Comparison of ENCODE assay signal across 1 cellular context in the genomic region with DNA sequence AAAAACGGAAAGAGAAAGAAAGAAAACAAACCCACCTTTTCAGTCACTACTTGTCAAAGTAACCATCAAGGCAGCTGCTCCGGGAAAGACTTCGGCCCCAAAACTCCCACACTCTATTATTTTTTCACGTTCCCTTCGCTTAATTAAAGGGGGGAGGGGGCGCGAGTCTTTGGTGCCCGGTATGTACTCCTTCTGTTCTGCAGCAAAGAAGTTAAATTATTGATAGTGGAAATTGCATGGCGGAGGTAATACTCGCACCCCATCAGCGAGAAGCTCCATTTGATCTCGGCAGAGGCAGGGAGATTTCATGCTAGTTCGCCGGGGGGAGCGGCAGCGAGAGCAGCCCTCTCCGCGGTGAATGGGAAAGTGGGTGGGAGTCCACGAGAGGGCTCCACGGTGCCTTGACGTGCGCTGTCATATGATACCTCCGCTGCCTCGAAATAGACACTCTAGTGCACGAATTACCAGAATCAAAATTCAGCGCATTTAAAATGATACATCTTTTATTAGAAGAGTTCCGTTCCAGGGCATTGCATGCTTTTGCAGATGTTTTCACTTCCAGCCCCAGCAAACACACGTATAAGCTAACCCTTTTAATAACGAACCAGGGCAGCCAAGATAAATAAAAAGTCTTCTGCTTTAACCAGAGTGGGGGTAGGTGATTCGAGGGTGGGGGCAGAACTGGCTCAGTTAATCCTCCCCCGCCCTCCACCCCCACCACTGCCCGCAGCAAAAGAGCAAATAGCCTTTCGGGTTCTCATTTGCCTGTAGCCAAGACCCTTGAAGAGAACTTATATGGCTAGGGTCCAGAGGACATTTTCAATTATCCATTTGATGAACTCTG.
TF ChIP-seq lines count a peak whose summit lies in the region.

No MANE protein-coding gene starts in this region.

TF ChIP-seq in GM23338, 12 proteins besides CTCF, POLR2A, EP300 and RAD21 (continued from another document):
- TF ChIP-seq, protein P1, sequence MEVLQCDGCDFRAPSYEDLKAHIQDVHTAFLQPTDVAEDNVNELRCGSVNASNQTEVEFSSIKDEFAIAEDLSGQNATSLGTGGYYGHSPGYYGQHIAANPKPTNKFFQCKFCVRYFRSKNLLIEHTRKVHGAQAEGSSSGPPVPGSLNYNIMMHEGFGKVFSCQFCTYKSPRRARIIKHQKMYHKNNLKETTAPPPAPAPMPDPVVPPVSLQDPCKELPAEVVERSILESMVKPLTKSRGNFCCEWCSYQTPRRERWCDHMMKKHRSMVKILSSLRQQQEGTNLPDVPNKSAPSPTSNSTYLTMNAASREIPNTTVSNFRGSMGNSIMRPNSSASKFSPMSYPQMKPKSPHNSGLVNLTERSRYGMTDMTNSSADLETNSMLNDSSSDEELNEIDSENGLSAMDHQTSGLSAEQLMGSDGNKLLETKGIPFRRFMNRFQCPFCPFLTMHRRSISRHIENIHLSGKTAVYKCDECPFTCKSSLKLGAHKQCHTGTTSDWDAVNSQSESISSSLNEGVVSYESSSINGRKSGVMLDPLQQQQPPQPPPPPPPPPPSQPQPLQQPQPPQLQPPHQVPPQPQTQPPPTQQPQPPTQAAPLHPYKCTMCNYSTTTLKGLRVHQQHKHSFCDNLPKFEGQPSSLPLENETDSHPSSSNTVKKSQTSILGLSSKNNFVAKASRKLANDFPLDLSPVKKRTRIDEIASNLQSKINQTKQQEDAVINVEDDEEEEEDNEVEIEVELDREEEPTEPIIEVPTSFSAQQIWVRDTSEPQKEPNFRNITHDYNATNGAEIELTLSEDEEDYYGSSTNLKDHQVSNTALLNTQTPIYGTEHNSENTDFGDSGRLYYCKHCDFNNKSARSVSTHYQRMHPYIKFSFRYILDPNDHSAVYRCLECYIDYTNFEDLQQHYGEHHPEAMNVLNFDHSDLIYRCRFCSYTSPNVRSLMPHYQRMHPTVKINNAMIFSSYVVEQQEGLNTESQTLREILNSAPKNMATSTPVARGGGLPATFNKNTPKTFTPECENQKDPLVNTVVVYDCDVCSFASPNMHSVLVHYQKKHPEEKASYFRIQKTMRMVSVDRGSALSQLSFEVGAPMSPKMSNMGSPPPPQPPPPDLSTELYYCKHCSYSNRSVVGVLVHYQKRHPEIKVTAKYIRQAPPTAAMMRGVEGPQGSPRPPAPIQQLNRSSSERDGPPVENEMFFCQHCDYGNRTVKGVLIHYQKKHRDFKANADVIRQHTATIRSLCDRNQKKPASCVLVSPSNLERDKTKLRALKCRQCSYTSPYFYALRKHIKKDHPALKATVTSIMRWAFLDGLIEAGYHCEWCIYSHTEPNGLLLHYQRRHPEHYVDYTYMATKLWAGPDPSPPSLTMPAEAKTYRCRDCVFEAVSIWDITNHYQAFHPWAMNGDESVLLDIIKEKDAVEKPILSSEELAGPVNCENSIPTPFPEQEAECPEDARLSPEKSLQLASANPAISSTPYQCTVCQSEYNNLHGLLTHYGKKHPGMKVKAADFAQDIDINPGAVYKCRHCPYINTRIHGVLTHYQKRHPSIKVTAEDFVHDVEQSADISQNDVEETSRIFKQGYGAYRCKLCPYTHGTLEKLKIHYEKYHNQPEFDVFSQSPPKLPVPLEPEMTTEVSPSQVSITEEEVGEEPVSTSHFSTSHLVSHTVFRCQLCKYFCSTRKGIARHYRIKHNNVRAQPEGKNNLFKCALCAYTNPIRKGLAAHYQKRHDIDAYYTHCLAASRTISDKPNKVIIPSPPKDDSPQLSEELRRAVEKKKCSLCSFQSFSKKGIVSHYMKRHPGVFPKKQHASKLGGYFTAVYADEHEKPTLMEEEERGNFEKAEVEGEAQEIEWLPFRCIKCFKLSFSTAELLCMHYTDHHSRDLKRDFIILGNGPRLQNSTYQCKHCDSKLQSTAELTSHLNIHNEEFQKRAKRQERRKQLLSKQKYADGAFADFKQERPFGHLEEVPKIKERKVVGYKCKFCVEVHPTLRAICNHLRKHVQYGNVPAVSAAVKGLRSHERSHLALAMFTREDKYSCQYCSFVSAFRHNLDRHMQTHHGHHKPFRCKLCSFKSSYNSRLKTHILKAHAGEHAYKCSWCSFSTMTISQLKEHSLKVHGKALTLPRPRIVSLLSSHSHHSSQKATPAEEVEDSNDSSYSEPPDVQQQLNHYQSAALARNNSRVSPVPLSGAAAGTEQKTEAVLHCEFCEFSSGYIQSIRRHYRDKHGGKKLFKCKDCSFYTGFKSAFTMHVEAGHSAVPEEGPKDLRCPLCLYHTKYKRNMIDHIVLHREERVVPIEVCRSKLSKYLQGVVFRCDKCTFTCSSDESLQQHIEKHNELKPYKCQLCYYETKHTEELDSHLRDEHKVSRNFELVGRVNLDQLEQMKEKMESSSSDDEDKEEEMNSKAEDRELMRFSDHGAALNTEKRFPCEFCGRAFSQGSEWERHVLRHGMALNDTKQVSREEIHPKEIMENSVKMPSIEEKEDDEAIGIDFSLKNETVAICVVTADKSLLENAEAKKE (CRISPR knock-in tag; IDR thresholded peaks at IDR 0.05), result no peak
- TF ChIP-seq, protein P2, sequence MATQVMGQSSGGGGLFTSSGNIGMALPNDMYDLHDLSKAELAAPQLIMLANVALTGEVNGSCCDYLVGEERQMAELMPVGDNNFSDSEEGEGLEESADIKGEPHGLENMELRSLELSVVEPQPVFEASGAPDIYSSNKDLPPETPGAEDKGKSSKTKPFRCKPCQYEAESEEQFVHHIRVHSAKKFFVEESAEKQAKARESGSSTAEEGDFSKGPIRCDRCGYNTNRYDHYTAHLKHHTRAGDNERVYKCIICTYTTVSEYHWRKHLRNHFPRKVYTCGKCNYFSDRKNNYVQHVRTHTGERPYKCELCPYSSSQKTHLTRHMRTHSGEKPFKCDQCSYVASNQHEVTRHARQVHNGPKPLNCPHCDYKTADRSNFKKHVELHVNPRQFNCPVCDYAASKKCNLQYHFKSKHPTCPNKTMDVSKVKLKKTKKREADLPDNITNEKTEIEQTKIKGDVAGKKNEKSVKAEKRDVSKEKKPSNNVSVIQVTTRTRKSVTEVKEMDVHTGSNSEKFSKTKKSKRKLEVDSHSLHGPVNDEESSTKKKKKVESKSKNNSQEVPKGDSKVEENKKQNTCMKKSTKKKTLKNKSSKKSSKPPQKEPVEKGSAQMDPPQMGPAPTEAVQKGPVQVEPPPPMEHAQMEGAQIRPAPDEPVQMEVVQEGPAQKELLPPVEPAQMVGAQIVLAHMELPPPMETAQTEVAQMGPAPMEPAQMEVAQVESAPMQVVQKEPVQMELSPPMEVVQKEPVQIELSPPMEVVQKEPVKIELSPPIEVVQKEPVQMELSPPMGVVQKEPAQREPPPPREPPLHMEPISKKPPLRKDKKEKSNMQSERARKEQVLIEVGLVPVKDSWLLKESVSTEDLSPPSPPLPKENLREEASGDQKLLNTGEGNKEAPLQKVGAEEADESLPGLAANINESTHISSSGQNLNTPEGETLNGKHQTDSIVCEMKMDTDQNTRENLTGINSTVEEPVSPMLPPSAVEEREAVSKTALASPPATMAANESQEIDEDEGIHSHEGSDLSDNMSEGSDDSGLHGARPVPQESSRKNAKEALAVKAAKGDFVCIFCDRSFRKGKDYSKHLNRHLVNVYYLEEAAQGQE (IDR thresholded peaks at IDR 0.05; ENCODE audit: unreplicated experiment), result no peak
- no peak for TF ChIP-seq POLR2AphosphoS5 (IDR thresholded peaks at IDR 0.05; ENCODE audit: low read depth)
